In the genomic region with DNA sequence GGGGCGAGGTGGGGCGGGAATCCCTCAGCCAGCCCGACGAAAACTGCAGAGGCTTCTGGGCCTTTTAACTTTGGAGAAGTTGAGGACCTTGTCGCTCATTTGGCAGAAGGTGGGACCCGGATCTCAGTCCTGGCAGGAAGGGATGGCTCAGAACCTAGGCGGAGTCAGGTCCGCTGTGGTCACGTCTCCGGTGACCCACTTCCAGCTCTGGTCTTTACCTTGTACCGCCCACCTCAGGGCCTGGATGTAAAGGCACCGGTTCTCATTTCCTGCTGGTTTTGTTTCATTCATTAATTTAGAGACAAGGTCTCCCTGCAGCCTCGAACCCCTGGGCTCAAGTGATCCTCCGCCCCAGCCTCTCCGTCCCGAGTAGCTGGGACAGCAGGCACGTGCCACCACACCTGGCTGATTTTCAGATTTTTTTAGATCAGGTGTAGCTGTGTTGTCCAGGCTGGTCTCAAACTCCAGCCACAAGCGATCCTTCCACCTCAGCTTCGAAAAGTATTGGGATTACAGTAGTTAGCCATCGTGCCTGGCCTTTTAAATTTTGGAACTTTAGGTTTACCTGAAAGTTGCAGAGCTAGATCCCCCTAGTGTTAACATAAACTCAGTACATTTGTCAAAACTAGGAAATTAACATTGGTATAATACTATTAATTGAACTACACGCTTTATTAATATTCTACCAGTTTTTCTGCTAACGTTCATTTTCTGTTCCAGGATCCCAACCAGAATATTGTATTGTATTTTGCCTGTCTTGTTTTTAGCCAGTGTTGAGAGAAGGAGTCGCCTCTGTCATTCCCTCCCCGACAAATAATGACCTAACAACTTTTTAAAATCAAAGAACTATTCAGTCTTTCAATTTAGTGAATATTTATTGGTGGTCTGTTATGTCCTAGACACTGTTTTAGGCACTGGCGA, we compare ENCODE assay signal across 8 cellular contexts. TPM values are rescaled to one million over a fixed set of nuclear protein-coding genes. Genes with fewer than 3 reads are reported as not detected.
DNase-seq lines count a peak whose midpoint lies in the region; ATAC-seq and TF ChIP-seq lines count a peak whose summit lies in the region.

No MANE protein-coding gene starts in this region.

- POLR2A ChIA-PET in RWPE1 (lab: Yijun Ruan, JAX; ENCODE audit: low non-redundant PET): interaction anchor here (1.0 to 1.7 kb wide), 2 partner anchors 45 to 47 kb away, joined by 4 read pairs; a partner anchor contains a TSS

- H3K27me3 ChIP-seq in adipocyte (replicated peaks; ENCODE audit: control insufficient read depth, insufficient read depth, low read length) (no peaks in the 10 kb centered on the region), right cardiac atrium (ENCODE audit: control insufficient read depth, insufficient read depth) (no peaks in the 10 kb centered on the region)

- H3K27ac ChIP-seq in RWPE1 (peak overlapping the region; percentile 96), right cardiac atrium (ENCODE audit: low read length) (peak overlapping the region; percentile 88)

- peak overlapping the region; percentile 97 for H3K9ac ChIP-seq in adipocyte (ENCODE audit: low read length)

- peak; percentile 56; the same call in 1 of the 2 replicates for TF ChIP-seq CTCF in RWPE1 (conservative IDR thresholded peaks at IDR 0.05; ENCODE audit: low read depth)

- H3K4me3 ChIP-seq in adipocyte (ENCODE audit: low read length) (peak overlapping the region; percentile 94), right cardiac atrium (ENCODE audit: low read length) (peak overlapping the region; percentile 69)

- peaks cover 20% of the 10 kb centered on the region for H3K4me1 ChIP-seq in adipocyte (ENCODE audit: control insufficient read depth, insufficient read depth, low read length)
- peaks cover 1% of the 10 kb centered on the region for H3K4me1 ChIP-seq in right cardiac atrium (ENCODE audit: control insufficient read depth, insufficient read depth, low read length)

- ATAC-seq in GM21381 (IDR thresholded peaks at IDR 0.05; ENCODE audit: unreplicated experiment) (peak; percentile 56), right cardiac atrium (peak; percentile 60 to 74), sciatic nerve (peak; percentile 57)

- peak; percentile 73 for DNase-seq in DMS53 treated with DMSO at 0.1 percent for 48 hours (lab: John Stamatoyannopoulos, UW; ENCODE audit: unreplicated experiment)
- peak; percentile 26 for DNase-seq in HS-27A (ENCODE audit: low read depth)
- no peak for DNase-seq in RWPE1 (ENCODE audit: low spot score)
- peak; percentile 54 for DNase-seq in adipocyte (ENCODE audit: low read depth)
- peak in 2 of 3 donors; percentile 65 to 80 for DNase-seq in right cardiac atrium
- DNase-seq in sciatic nerve (ENCODE audit: low spot score): no peak
- DNase-seq in KBM-7: no peak

- in situ Hi-C loops in KBM-7 (cut with MboI; ENCODE audit: low pct_unique_long_range_greater_than_20kb, low sequenced_read_pairs): no loop called here

- intact Hi-C loops in right cardiac atrium (cut with DNase I): loop anchor here in 3 of 4 donors (5.0 to 10.0 kb wide), 3 partner anchors 43 to 105 kb away; a partner anchor contains a TSS
- intact Hi-C loops in sciatic nerve (cut with DNase I): no loop called here

- H3K36me3 ChIP-seq in adipocyte (ENCODE audit: control insufficient read depth, insufficient read depth, low read length, severe bottlenecking): peaks cover 3% of the 10 kb centered on the region

- H3K9me3 ChIP-seq in adipocyte (ENCODE audit: control insufficient read depth, low read length) (no peaks in the 10 kb centered on the region), right cardiac atrium (ENCODE audit: control insufficient read depth, low read length) (no peaks in the 10 kb centered on the region)

- WGBS in right cardiac atrium: 11% methylated on average over 25 of the region's 25 CpGs

- CTCF ChIA-PET in RWPE1 (lab: Yijun Ruan, JAX): interaction anchor here (2.3 kb wide), 1 partner anchor 48 kb away, joined by 15 read pairs; no protein-coding TSS in a partner anchor

RNA-seq across cellular contexts. Expression of a gene that starts 0.9 kb away (rescaled TPM):
- total RNA-seq in right cardiac atrium (10 to 100 TPM; 21.6 to 30.0 (median 27.4) TPM), sciatic nerve (58.3 TPM)
- 9.8 TPM for polyA plus RNA-seq in right cardiac atrium

RNA-seq across cellular contexts. Expression of a gene that starts 45.7 kb away (rescaled TPM):
- total RNA-seq in right cardiac atrium (10 to 100 TPM; 48.8 to 68.2 (median 60.7) TPM), sciatic nerve (86.8 TPM)
- polyA plus RNA-seq in right cardiac atrium: 27.3 TPM

Comparison
In these comparisons a context has a peak if more than half of its experiments do, and no peak if none do; other contexts are left out.
1. DNase-seq: peak in DMS53 treated with DMSO at 0.1 percent for 48 hours (single experiment), HS-27A (single experiment), adipocyte (single experiment) and right cardiac atrium (2 of 3); none in RWPE1 (single experiment), sciatic nerve (single experiment) and KBM-7 (single experiment).
2. Peak in every context shown above with its lines, with median percentiles within 50 percentile points of each other: ATAC-seq.